1 cellular context compared by ENCODE assay signal in genomic region chr14:90140956-90141316, GRCh38.
TF ChIP-seq lines count a peak whose summit lies in the region.

No MANE protein-coding gene starts in this region.

TF ChIP-seq in HEK293, 187 proteins besides CTCF, POLR2A, EP300 and RAD21 (continued from another document):
- no peak for TF ChIP-seq ZBTB10 (tag by site-specific recombination; IDR thresholded peaks at IDR 0.05)
- no peak for TF ChIP-seq ZXDB (tag by site-specific recombination; IDR thresholded peaks at IDR 0.05)
- no peak for TF ChIP-seq ZIC2 (tag by site-specific recombination; IDR thresholded peaks at IDR 0.05)
- TF ChIP-seq ZFHX2 (tag by site-specific recombination; conservative IDR thresholded peaks at IDR 0.05), result peak; percentile 48; the same call in 1 of the 2 replicates
- 0 out of 2 replicates have a peak, but pooled peaks have one; percentile 5 for TF ChIP-seq ZBTB20 (tag by site-specific recombination; IDR thresholded peaks at IDR 0.05)
- TF ChIP-seq GFI1B (tag by site-specific recombination; IDR thresholded peaks at IDR 0.05), result no peak
- TF ChIP-seq ZNF140 (tag by site-specific recombination; IDR thresholded peaks at IDR 0.05), result no peak
- TF ChIP-seq ZNF654 (tag by site-specific recombination; IDR thresholded peaks at IDR 0.05; ENCODE audit: low read depth), result no peak
- no peak for TF ChIP-seq PRDM2 (tag by site-specific recombination; IDR thresholded peaks at IDR 0.05; ENCODE audit: borderline replicate concordance)
- TF ChIP-seq ZNF623 (tag by site-specific recombination; IDR thresholded peaks at IDR 0.05), result no peak
- TF ChIP-seq OVOL3 (tag by site-specific recombination; IDR thresholded peaks at IDR 0.05), result no peak
- TF ChIP-seq ZNF529 (tag by site-specific recombination; IDR thresholded peaks at IDR 0.05; ENCODE audit: insufficient replicate concordance), result no peak
- no peak for TF ChIP-seq ZSCAN16 (tag by site-specific recombination; IDR thresholded peaks at IDR 0.05)
- no peak for TF ChIP-seq ZBTB6 (tag by site-specific recombination; IDR thresholded peaks at IDR 0.05)
- TF ChIP-seq MEIS1 (CRISPR knock-in tag; IDR thresholded peaks at IDR 0.05; ENCODE audit: borderline replicate concordance), result no peak
- peak; percentile 8; the same call in 1 of the 2 replicates for TF ChIP-seq PATZ1 (tag by site-specific recombination; IDR thresholded peaks at IDR 0.05)
- TF ChIP-seq ZNF514 (tag by site-specific recombination; IDR thresholded peaks at IDR 0.05), result no peak
- TF ChIP-seq ZNF843 (tag by site-specific recombination; IDR thresholded peaks at IDR 0.05), result no peak
- TF ChIP-seq ZNF621 (tag by site-specific recombination; IDR thresholded peaks at IDR 0.05), result no peak
- TF ChIP-seq ZNF184 (tag by site-specific recombination; IDR thresholded peaks at IDR 0.05), result peak; percentile 8; the same call in 1 of the 2 replicates
- no peak for TF ChIP-seq MZF1 (tag by site-specific recombination; IDR thresholded peaks at IDR 0.05; ENCODE audit: borderline replicate concordance)
- TF ChIP-seq SCRT2 (tag by site-specific recombination; IDR thresholded peaks at IDR 0.05), result 0 out of 2 replicates have a peak, but pooled peaks have one; percentile 24
- no peak for TF ChIP-seq ZNF423 (tag by site-specific recombination; IDR thresholded peaks at IDR 0.05)
- no peak for TF ChIP-seq ZNF626 (tag by site-specific recombination; IDR thresholded peaks at IDR 0.05)
- TF ChIP-seq ELK4 (IDR thresholded peaks at IDR 0.05; ENCODE audit: borderline replicate concordance, low read depth, low read length), result no peak
- no peak; the same call in 1 of the 2 replicates for TF ChIP-seq HIC1 (tag by site-specific recombination; IDR thresholded peaks at IDR 0.05)
- TF ChIP-seq ZNF202 (tag by site-specific recombination; IDR thresholded peaks at IDR 0.05; ENCODE audit: borderline replicate concordance), result no peak
- no peak for TF ChIP-seq ZNF555 (tag by site-specific recombination; conservative IDR thresholded peaks at IDR 0.05)
- TF ChIP-seq ZNF510 (tag by site-specific recombination; IDR thresholded peaks at IDR 0.05; ENCODE audit: insufficient replicate concordance), result no peak
